Comparison of ENCODE assay signal across 11 cellular contexts in genomic region chr12:113463746-113464743, GRCh38. TPM values are rescaled to one million over a fixed set of nuclear protein-coding genes. Genes with fewer than 3 reads are reported as not detected.
DNase-seq lines count a peak whose midpoint lies in the region; ATAC-seq and TF ChIP-seq lines count a peak whose summit lies in the region.
"Had no signal": no experiment of that assay in that cellular context is flagged by ENCODE, and none has a peak within 500 bp of the region (broad histone marks: within the 10 kb centered on the region; RNA-seq: fewer than 3 reads in every experiment).

No MANE protein-coding gene starts in this region.

- CTCF ChIA-PET in activated naive CD4-positive, alpha-beta T cell treated with anti-CD3 and anti-CD28 coated beads, Interleukin-2, amount 10 ng/mL, durations not matched to agents 7 days and 5 days (lab: Charles Lee), result no interaction called here

- TF ChIP-seq POLR2A in stomach (IDR thresholded peaks at IDR 0.05), result no peak

- WGBS in stomach, 5 donors, result 3 to 6% (median 4%) methylated on average over 56 to 73 of the region's 73 CpGs

- ATAC-seq in activated T-cell treated with anti-CD3 and anti-CD28 coated beads, Interleukin-2, amount 50 U/mL, for 72 hours (replicated peaks in 1 of 2), result no peak
- no peak for ATAC-seq in HG02588 (IDR thresholded peaks at IDR 0.05; ENCODE audit: unreplicated experiment)
- no peak for ATAC-seq in GM21786 (IDR thresholded peaks at IDR 0.05; ENCODE audit: unreplicated experiment)

- peaks cover 28% of the 10 kb centered on the region for H3K4me1 Mint-ChIP-seq in activated naive CD4-positive, alpha-beta T cell treated with anti-CD3 and anti-CD28 coated beads, Interleukin-2, amount 10 ng/mL, durations not matched to agents 7 days and 5 days
- H3K4me1 Mint-ChIP-seq in activated T-cell treated with anti-CD3 and anti-CD28 coated beads, Interleukin-2, amount 50 U/mL, for 72 hours (ENCODE audit: low read depth), result peaks cover 20% of the 10 kb centered on the region

- peaks cover 3% of the 10 kb centered on the region for H3K36me3 Mint-ChIP-seq in activated naive CD4-positive, alpha-beta T cell treated with anti-CD3 and anti-CD28 coated beads, Interleukin-2, amount 10 ng/mL, durations not matched to agents 7 days and 5 days
- H3K36me3 Mint-ChIP-seq in activated T-cell treated with anti-CD3 and anti-CD28 coated beads, Interleukin-2, amount 50 U/mL, for 72 hours (ENCODE audit: insufficient read depth in 2 of 2), result peaks cover 0 to 3% of the 10 kb centered on the region in 2 donors

- H3K36me3 ChIP-seq in stomach, result no peaks in the 10 kb centered on the region
- H3K36me3 ChIP-seq: BLaER1 had no signal

- H3K4me3 Mint-ChIP-seq in activated naive CD4-positive, alpha-beta T cell treated with anti-CD3 and anti-CD28 coated beads, Interleukin-2, amount 10 ng/mL, durations not matched to agents 7 days and 5 days, result peak overlapping the region; percentile 51
- peak overlapping the region; percentile 62 to 76 for H3K4me3 Mint-ChIP-seq in activated T-cell treated with anti-CD3 and anti-CD28 coated beads, Interleukin-2, amount 50 U/mL, for 72 hours

- H3K9me3 ChIP-seq in stomach, result no peaks in the 10 kb centered on the region

- no peaks in the 10 kb centered on the region for H3K9me3 Mint-ChIP-seq in activated naive CD4-positive, alpha-beta T cell treated with anti-CD3 and anti-CD28 coated beads, Interleukin-2, amount 10 ng/mL, durations not matched to agents 7 days and 5 days
- H3K9me3 Mint-ChIP-seq in activated T-cell treated with anti-CD3 and anti-CD28 coated beads, Interleukin-2, amount 50 U/mL, for 72 hours, result no peaks in the 10 kb centered on the region

- TF ChIP-seq EP300 in stomach (IDR thresholded peaks at IDR 0.05), result no peak

- peak overlapping the region; percentile 22 to 48 (median 32) for H3K4me3 ChIP-seq in stomach

- H3K27ac Mint-ChIP-seq in activated naive CD4-positive, alpha-beta T cell treated with anti-CD3 and anti-CD28 coated beads, Interleukin-2, amount 10 ng/mL, durations not matched to agents 7 days and 5 days, result peak overlapping the region; percentile 29
- no peak overlapping the region for H3K27ac Mint-ChIP-seq in activated T-cell treated with anti-CD3 and anti-CD28 coated beads, Interleukin-2, amount 50 U/mL, for 72 hours

- no peak for DNase-seq in activated naive CD4-positive, alpha-beta T cell treated with anti-CD3 and anti-CD28 coated beads, Interleukin-2, amount 10 ng/mL, durations not matched to agents 7 days and 5 days
- no peak for DNase-seq in activated naive CD4-positive, alpha-beta T cell treated with Interleukin-2 at 50 U/mL for 16 hours
- no peak for DNase-seq in activated T-cell treated with anti-CD3 and anti-CD28 coated beads, Interleukin-2, amount 50 U/mL, for 72 hours
- DNase-seq in islet precursor cell (peak; percentile 68), stomach (no peak), NCI-H1048 (lab: John Stamatoyannopoulos, UW) (no peak)
- DNase-seq: NCI-H526 treated with DMSO at 0.1 percent for 48 hours had no signal

- intact Hi-C loops in stomach (cut with DNase I; ENCODE audit: low total_unique reads), result loop anchor here (10.0 kb wide), 1 partner anchor 451 kb away; no protein-coding TSS in a partner anchor

- no peak overlapping the region for H3K27ac ChIP-seq in stomach
- H3K27ac ChIP-seq: BLaER1 had no signal

- peaks cover 98% of the 10 kb centered on the region for H3K27me3 Mint-ChIP-seq in activated naive CD4-positive, alpha-beta T cell treated with anti-CD3 and anti-CD28 coated beads, Interleukin-2, amount 10 ng/mL, durations not matched to agents 7 days and 5 days
- peaks cover 70% of the 10 kb centered on the region for H3K27me3 Mint-ChIP-seq in activated T-cell treated with anti-CD3 and anti-CD28 coated beads, Interleukin-2, amount 50 U/mL, for 72 hours (ENCODE audit: low read depth)

- no peak for TF ChIP-seq CTCF in stomach (IDR thresholded peaks at IDR 0.05)

- H3K4me1 ChIP-seq in stomach, result peaks cover 47 to 62% (median 56%) of the 10 kb centered on the region in 4 donors

- H3K27me3 ChIP-seq in stomach, result peaks cover 23 to 99% (median 85%) of the 10 kb centered on the region in 3 donors

RNA-seq across cellular contexts. Expression of gene LHX5, which starts 7.6 kb away (rescaled TPM):
- total RNA-seq in activated T-cell treated with anti-CD3 and anti-CD28 coated beads, Interleukin-2, amount 50 U/mL, for 72 hours, result under 1 TPM; 0.07 to 0.19 TPM
- total RNA-seq in stomach, result under 1 TPM in 2 of 5 donors, not detected in 3; 0.29 to 0.45 TPM
- 1 to 10 TPM in 1 of 3 donors, under 1 TPM in 2; 0.43 to 1.4 (median 0.61) TPM for polyA plus RNA-seq in stomach
- total RNA-seq: renal cortical epithelial cell had no signal

RNA-seq across cellular contexts. Expression of gene SDSL, which starts 41.9 kb away (rescaled TPM):
- 1 to 10 TPM in 1 of 2 donors, under 1 TPM in 1; 0.29 to 3.2 TPM for total RNA-seq in activated T-cell treated with anti-CD3 and anti-CD28 coated beads, Interleukin-2, amount 50 U/mL, for 72 hours
- 10 to 100 TPM in 2 of 5 donors, 1 to 10 TPM in 1, not detected in 2; 5.9 to 27.2 (median 16.2) TPM for total RNA-seq in stomach
- 10 to 100 TPM; 11.8 to 19.6 (median 13.9) TPM for polyA plus RNA-seq in stomach
